ENCODE assay signal across 1 cellular context in genomic region chr12:111692575-111693210, GRCh38.
TF ChIP-seq lines count a peak whose summit lies in the region.

No MANE protein-coding gene starts in this region.

TF ChIP-seq in GM12878, 131 proteins besides CTCF, POLR2A, EP300 and RAD21:
- TF ChIP-seq SP1 (IDR thresholded peaks at IDR 0.05; ENCODE audit: low read depth, low read length), result no peak
- no peak for TF ChIP-seq MXI1 (IDR thresholded peaks at IDR 0.05; ENCODE audit: low read depth, low read length)
- no peak for TF ChIP-seq IKZF2 (IDR thresholded peaks at IDR 0.05)
- no peak for TF ChIP-seq RELA (IDR thresholded peaks at IDR 0.05; ENCODE audit: borderline replicate concordance, partially characterized antibody)
- TF ChIP-seq CEBPB (IDR thresholded peaks at IDR 0.05; ENCODE audit: borderline replicate concordance in 1 of 2, low read depth in 2 of 2, low read length in 2 of 2), result no peak
- TF ChIP-seq, protein P1, sequence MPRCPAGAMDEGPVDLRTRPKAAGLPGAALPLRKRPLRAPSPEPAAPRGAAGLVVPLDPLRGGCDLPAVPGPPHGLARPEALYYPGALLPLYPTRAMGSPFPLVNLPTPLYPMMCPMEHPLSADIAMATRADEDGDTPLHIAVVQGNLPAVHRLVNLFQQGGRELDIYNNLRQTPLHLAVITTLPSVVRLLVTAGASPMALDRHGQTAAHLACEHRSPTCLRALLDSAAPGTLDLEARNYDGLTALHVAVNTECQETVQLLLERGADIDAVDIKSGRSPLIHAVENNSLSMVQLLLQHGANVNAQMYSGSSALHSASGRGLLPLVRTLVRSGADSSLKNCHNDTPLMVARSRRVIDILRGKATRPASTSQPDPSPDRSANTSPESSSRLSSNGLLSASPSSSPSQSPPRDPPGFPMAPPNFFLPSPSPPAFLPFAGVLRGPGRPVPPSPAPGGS (IDR thresholded peaks at IDR 0.05; ENCODE audit: borderline replicate concordance, insufficient read depth, low read depth, low read length, poor library complexity, severe bottlenecking), result no peak
- TF ChIP-seq FOXM1 (IDR thresholded peaks at IDR 0.05; ENCODE audit: low read depth, low read length), result no peak
- TF ChIP-seq SUPT20H (IDR thresholded peaks at IDR 0.05; ENCODE audit: borderline replicate concordance, control insufficient read depth, low read depth, low read length), result no peak
TF ChIP-seq in GM12878: peak in this region for 0.
